12 cellular contexts compared by ENCODE assay signal in the genomic region with DNA sequence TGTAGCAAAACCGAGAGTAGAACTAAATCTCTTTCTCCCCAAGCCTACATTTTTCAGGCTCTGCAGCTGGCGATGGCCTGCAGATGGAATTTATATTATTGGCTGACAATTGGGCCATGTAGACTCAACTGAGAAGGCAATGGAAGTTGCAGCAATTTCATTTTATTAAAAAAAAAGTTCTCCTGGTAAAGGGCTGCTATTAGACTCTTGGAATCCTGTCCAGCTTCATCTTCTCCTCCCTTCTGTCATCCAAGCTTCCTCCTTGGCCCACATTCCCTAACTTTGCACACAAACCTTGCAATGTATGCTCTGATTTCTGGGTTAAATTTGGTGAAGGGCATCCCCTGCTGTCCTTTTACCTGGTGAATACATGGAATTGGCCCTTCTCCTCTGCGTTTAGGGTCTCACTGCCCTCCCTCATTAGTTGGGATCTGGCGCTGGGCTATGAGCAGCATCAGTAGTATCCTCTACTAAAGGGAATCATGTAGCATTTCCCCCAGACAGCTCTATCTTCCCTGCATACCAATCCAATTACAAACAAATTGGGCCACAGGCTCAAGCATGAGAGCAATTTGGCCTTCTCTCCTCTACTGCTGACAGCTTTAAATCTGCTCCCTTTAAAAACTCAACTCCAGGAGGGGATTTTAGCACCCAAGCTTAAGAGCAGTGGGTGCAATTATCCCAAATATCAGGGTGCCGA.
DNase-seq lines count a peak whose midpoint lies in the region; ATAC-seq and TF ChIP-seq lines count a peak whose summit lies in the region.
"Had no signal": no experiment of that assay in that cellular context is flagged by ENCODE, and none has a peak within 500 bp of the region (broad histone marks: within the 10 kb centered on the region; RNA-seq: fewer than 3 reads in every experiment).

No MANE protein-coding gene starts in this region.

- H3K4me1 Mint-ChIP-seq in endothelial cell (ENCODE audit: unreplicated experiment), result no peaks in the 10 kb centered on the region

- H3K27ac ChIP-seq in BLaER1, result no peak overlapping the region
- no peak overlapping the region for H3K27ac ChIP-seq in RWPE1
- H3K27ac ChIP-seq: C4-2B, tibial nerve had no signal

- no peaks in the 10 kb centered on the region for H3K27me3 Mint-ChIP-seq in endothelial cell (ENCODE audit: unreplicated experiment)

- no peaks in the 10 kb centered on the region for H3K36me3 ChIP-seq in BLaER1
- H3K36me3 ChIP-seq: tibial nerve had no signal

- H3K4me2 ChIP-seq in BLaER1, result peak overlapping the region; percentile 55; the same call in 1 of the 2 replicates

- no peaks in the 10 kb centered on the region for H3K9me3 ChIP-seq in BLaER1
- H3K9me3 ChIP-seq: tibial nerve had no signal

- no peak overlapping the region for H3K4me3 ChIP-seq in BLaER1
- H3K4me3 ChIP-seq in fibroblast of the aortic adventitia (ENCODE audit: low read depth, low read length), result no peak overlapping the region
- H3K4me3 ChIP-seq: tibial nerve had no signal

- no peak overlapping the region for H3K4me3 Mint-ChIP-seq in endothelial cell (ENCODE audit: unreplicated experiment)

- H4K20me1 ChIP-seq in BLaER1, result no peaks in the 10 kb centered on the region

- no peaks in the 10 kb centered on the region for H3K27me3 ChIP-seq in BLaER1
- H3K27me3 ChIP-seq: tibial nerve had no signal

- no peaks in the 10 kb centered on the region for H3K9me3 Mint-ChIP-seq in endothelial cell (ENCODE audit: unreplicated experiment)

- POLR2A ChIA-PET in RWPE1 (lab: Yijun Ruan, JAX; ENCODE audit: low non-redundant PET), result no interaction called here

- peaks cover 26% of the 10 kb centered on the region for H3K4me1 ChIP-seq in BLaER1

- CTCF ChIA-PET in RWPE1 (lab: Yijun Ruan, JAX), result interaction anchor here (0.7 kb wide), 2 partner anchors 558 to 688 kb away, joined by 3 read pairs; no protein-coding TSS in a partner anchor

- no peak overlapping the region for H3K27ac Mint-ChIP-seq in endothelial cell (ENCODE audit: unreplicated experiment)

- peak; percentile 9 for DNase-seq in RWPE1 (ENCODE audit: low spot score)
- peak; percentile 60 for DNase-seq in fibroblast of the aortic adventitia (ENCODE audit: low read depth)
- DNase-seq in omental fat pad (ENCODE audit: low spot score), result no peak
- no peak for DNase-seq in T-helper 2 cell
- DNase-seq in SHP77 treated with DMSO at 0.1 percent for 48 hours (lab: John Stamatoyannopoulos, UW), result no peak
- DNase-seq in endothelial cell (ENCODE audit: low spot score), result no peak
- no peak for DNase-seq in NCI-H510A (lab: John Stamatoyannopoulos, UW)
- DNase-seq: caudate nucleus, NCI-H2171 treated with DMSO at 0.1 percent for 48 hours had no signal

- ATAC-seq in omental fat pad (ENCODE audit: low FRiP score), result peak; percentile 81

- no peak overlapping the region for H3K9ac ChIP-seq in BLaER1

- TF ChIP-seq CTCF in RWPE1 (conservative IDR thresholded peaks at IDR 0.05; ENCODE audit: low read depth) (no peak), fibroblast of the aortic adventitia (IDR thresholded peaks at IDR 0.05; ENCODE audit: insufficient read depth, low read length) (no peak), omental fat pad (IDR thresholded peaks at IDR 0.05) (no peak), endothelial cell (IDR thresholded peaks at IDR 0.05; ENCODE audit: unreplicated experiment) (no peak)

- H3K36me3 Mint-ChIP-seq in endothelial cell (ENCODE audit: low read depth, unreplicated experiment), result no peaks in the 10 kb centered on the region

Comparison
In these comparisons a context has a peak if more than half of its experiments do, and no peak if none do; other contexts are left out.
1. DNase-seq: peak in RWPE1 (single experiment) and fibroblast of the aortic adventitia (single experiment); none in omental fat pad (single experiment), T-helper 2 cell (0 of 5), SHP77 treated with DMSO at 0.1 percent for 48 hours (single experiment), endothelial cell (single experiment) and NCI-H510A (single experiment).